ENCODE assay signal across 8 cellular contexts in the genomic region with DNA sequence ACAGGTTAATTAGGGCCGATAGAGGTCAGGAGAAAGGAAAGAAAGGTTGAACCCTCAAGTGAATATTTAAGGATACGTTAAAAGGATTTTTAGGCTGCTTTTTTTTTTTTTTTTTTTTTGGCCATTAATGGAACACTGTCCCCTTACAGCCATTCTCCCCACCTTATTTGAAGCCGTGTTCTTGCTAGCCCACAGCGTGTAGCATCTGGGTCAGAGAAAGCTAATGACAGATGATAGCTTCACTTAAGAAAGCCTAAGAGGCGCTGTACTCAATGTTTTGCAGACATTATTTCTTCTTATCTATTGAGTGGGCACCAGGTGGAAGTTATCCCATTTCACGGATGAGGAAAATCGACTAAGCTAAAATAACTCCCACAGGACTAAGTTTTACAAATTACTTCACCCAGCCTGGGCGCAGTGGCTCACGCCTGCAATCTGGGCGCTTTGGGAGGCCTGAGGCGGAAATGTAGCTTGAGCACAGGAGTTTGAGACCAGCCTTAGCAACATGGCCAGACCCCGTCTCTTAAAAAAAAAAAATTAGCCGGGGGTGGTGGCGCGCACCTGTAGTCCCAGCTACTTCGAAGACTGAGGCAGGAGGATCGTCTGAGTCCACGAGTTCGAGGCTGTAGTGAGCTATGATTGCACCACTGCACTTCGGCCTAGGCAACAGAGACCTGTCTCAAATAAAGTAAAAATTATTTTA. TPM values are rescaled to one million over a fixed set of nuclear protein-coding genes. Genes with fewer than 3 reads are reported as not detected.
DNase-seq lines count a peak whose midpoint lies in the region; ATAC-seq and TF ChIP-seq lines count a peak whose summit lies in the region.

No MANE protein-coding gene starts in this region.

- H3K9me3 Mint-ChIP-seq in CD8-positive, alpha-beta T cell, result no peaks in the 10 kb centered on the region
- H3K9me3 Mint-ChIP-seq in neural crest cell, result no peaks in the 10 kb centered on the region

- H3K36me3 ChIP-seq in CD8-positive, alpha-beta T cell (ENCODE audit: insufficient read depth, low read length), result no peaks in the 10 kb centered on the region
- no peaks in the 10 kb centered on the region for H3K36me3 ChIP-seq in MM.1S (replicated peaks; ENCODE audit: insufficient read depth, low read length)

- no peaks in the 10 kb centered on the region for H4K20me1 ChIP-seq in MM.1S (ENCODE audit: insufficient read depth, low read length)

- H3K4me3 Mint-ChIP-seq in CD8-positive, alpha-beta T cell, result peak overlapping the region; percentile 90
- H3K4me3 Mint-ChIP-seq in neural crest cell, result peak overlapping the region; percentile 95

- POLR2A ChIA-PET in CD8-positive, alpha-beta T cell (lab: Charles Lee), result interaction anchor here (0.6 to 2.7 kb wide), 6 partner anchors 12 to 51 kb away, joined by 3 to 19 read pairs (median 5); partner anchors contain the start of gene RSBN1

- H3K27me3 ChIP-seq in CD8-positive, alpha-beta T cell (ENCODE audit: insufficient read depth, low read length), result no peaks in the 10 kb centered on the region
- H3K27me3 ChIP-seq in MM.1S (replicated peaks; ENCODE audit: insufficient read depth, low read length), result no peaks in the 10 kb centered on the region

- peaks cover 27% of the 10 kb centered on the region for H3K4me1 Mint-ChIP-seq in CD8-positive, alpha-beta T cell (ENCODE audit: low read depth)
- H3K4me1 Mint-ChIP-seq in neural crest cell, result peaks cover 55% of the 10 kb centered on the region

- H3F3A ChIP-seq in MM.1S (ENCODE audit: insufficient read depth, low read length), result peaks cover 13% of the 10 kb centered on the region; the same call in 1 of the 2 replicates

- H3K79me2 ChIP-seq in MM.1S (ENCODE audit: low read length), result peaks cover 26% of the 10 kb centered on the region

- peak overlapping the region; percentile 73 for H3K27ac ChIP-seq in CD8-positive, alpha-beta T cell (ENCODE audit: low read depth, low read length)
- peak overlapping the region; percentile 78; the same call in 1 of the 2 replicates for H3K27ac ChIP-seq in MM.1S (ENCODE audit: low read length)
- peak overlapping the region; percentile 91 to 96 for H3K27ac ChIP-seq in coronary artery

- ATAC-seq in CD8-positive, alpha-beta T cell, result no peak

- H3K4me1 ChIP-seq in CD8-positive, alpha-beta T cell (ENCODE audit: insufficient read depth, low read length), result peaks cover 4% of the 10 kb centered on the region
- H3K4me1 ChIP-seq in MM.1S (ENCODE audit: low read length), result 0 out of 2 replicates have a peak, but pooled peaks cover under 1% of the 10 kb centered on the region

- H3K27ac Mint-ChIP-seq in CD8-positive, alpha-beta T cell, result peak overlapping the region; percentile 96
- peak overlapping the region; percentile 98 for H3K27ac Mint-ChIP-seq in neural crest cell (ENCODE audit: unreplicated experiment)

- no peak for DNase-seq in CD8-positive, alpha-beta T cell
- no peak for DNase-seq in MM.1S
- DNase-seq in coronary artery (ENCODE audit: low spot score), result no peak
- no peak for DNase-seq in neural crest cell (ENCODE audit: low read depth, low spot score)
- DNase-seq in NCI-H226, result no peak
- DNase-seq in NCI-H2196 treated with DMSO at 0.1 percent for 48 hours (lab: John Stamatoyannopoulos, UW; ENCODE audit: unreplicated experiment), result no peak
- DNase-seq in NCI-H446 (lab: John Stamatoyannopoulos, UW), result no peak
- no peak for DNase-seq in kidney glomerular epithelial cell (lab: John Stamatoyannopoulos, UW)

- intact Hi-C loops in CD8-positive, alpha-beta T cell (cut with DNase I, micrococcal nuclease), result no loop called here

- H2AFZ ChIP-seq in MM.1S (ENCODE audit: low read length), result peak overlapping the region; percentile 71

- H3K4me2 ChIP-seq in MM.1S (ENCODE audit: low read depth, low read length), result peak overlapping the region; percentile 76; the same call in 1 of the 2 replicates

- H3K9me3 ChIP-seq in CD8-positive, alpha-beta T cell (ENCODE audit: low read length), result no peaks in the 10 kb centered on the region
- no peaks in the 10 kb centered on the region for H3K9me3 ChIP-seq in MM.1S (replicated peaks; ENCODE audit: insufficient read depth, low read length)

- peak overlapping the region; percentile 84 for H3K4me3 ChIP-seq in CD8-positive, alpha-beta T cell (ENCODE audit: low read depth, low read length)
- H3K4me3 ChIP-seq in MM.1S (ENCODE audit: low read length), result peak overlapping the region; percentile 64
- H3K4me3 ChIP-seq in coronary artery, result peak overlapping the region; percentile 86

- peaks cover 18% of the 10 kb centered on the region for H3K36me3 Mint-ChIP-seq in CD8-positive, alpha-beta T cell
- H3K36me3 Mint-ChIP-seq in neural crest cell (ENCODE audit: low read depth), result peaks cover 4% of the 10 kb centered on the region

- peak overlapping the region; percentile 82; the same call in 1 of the 2 replicates for H3K9ac ChIP-seq in MM.1S (ENCODE audit: low read length)

- no peak for TF ChIP-seq CTCF in CD8-positive, alpha-beta T cell (IDR thresholded peaks at IDR 0.05)
- no peak for TF ChIP-seq CTCF in MM.1S (IDR thresholded peaks at IDR 0.05; ENCODE audit: low read length)
- no peak for TF ChIP-seq CTCF in coronary artery (IDR thresholded peaks at IDR 0.05)
- no peak for TF ChIP-seq CTCF in neural crest cell (conservative IDR thresholded peaks at IDR 0.05)

- CTCF ChIA-PET in CD8-positive, alpha-beta T cell (lab: Charles Lee), result interaction anchor here (0.5 to 1.3 kb wide), 6 partner anchors 35 to 968 kb away, joined by 3 to 5 read pairs (median 4); no protein-coding TSS in a partner anchor

- no peaks in the 10 kb centered on the region for H3K27me3 Mint-ChIP-seq in CD8-positive, alpha-beta T cell (ENCODE audit: low read depth)
- H3K27me3 Mint-ChIP-seq in neural crest cell (ENCODE audit: low read depth), result no peaks in the 10 kb centered on the region

- H3K9me2 ChIP-seq in MM.1S (replicated peaks; ENCODE audit: insufficient read depth, low read length), result no peaks in the 10 kb centered on the region

RNA-seq across cellular contexts. Expression of gene PHTF1, which starts 1.0 kb away (rescaled TPM):
- total RNA-seq in CD8-positive, alpha-beta T cell, result 1 to 10 TPM; 4.4 to 5.4 TPM
- 48.5 and 50.2 TPM in 2 replicates for total RNA-seq in neural crest cell

RNA-seq across cellular contexts. Expression of gene RSBN1, which starts 52.0 kb away (rescaled TPM):
- total RNA-seq in CD8-positive, alpha-beta T cell, result 10 to 100 TPM; 36.8 to 37.6 TPM
- total RNA-seq in neural crest cell, result 26.8 and 31.1 TPM in 2 replicates
